8 cellular contexts compared by ENCODE assay signal in the genomic region with DNA sequence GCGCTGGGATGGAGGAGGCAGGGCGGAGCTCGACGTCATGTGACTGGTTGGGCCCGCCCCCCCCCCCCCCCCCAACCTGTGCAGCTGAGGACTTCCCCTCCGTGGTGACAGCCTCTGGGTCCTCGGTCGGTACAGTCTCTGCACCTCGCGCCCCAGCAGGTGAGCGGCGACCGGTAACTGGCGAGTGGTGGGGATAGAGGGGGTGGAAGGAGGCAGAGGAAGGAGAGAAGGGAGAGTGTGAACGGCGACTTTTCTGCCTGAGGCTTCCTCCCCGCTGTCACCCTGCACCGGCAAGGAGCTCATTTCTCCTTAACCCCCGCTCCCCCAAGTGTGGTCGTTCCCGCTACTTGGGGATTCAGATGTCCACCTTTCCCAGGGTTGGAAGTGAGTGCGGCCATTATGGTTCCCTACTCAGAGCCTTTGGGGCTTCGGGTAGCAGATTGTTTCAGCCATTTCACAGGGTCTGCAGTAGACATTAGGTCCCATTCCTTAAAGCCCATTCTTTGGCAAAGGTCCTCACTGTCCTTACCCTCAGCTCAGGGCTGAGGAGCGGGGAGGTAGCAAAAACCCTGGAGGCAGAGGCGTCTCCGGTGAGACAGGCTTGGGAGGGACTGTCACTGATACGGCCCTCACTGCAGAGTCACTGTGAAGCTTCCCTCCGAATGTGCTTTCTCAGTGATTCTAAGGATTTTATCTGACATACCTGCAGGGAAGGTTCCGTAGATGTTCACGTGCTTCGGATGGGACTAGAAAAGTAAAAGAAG. TPM values are rescaled to one million over a fixed set of nuclear protein-coding genes. Genes with fewer than 3 reads are reported as not detected.
DNase-seq lines count a peak whose midpoint lies in the region; ATAC-seq and TF ChIP-seq lines count a peak whose summit lies in the region.

A gene (plus strand): TSS at position 81 of the 764 bp plus-strand sequence. CDS start 31,719 bp downstream, outside the sequence.

- peaks cover 49% of the 10 kb centered on the region for H3K4me1 Mint-ChIP-seq in osteocyte (ENCODE audit: unreplicated experiment)

- H3K4me1 ChIP-seq in gastroesophageal sphincter (peaks cover 12 to 59% (median 18%) of the 10 kb centered on the region in 3 donors), tibial artery (peaks cover 0 to 41% (median 30%) of the 10 kb centered on the region in 4 donors)

- no peak for TF ChIP-seq CTCF in gastroesophageal sphincter (IDR thresholded peaks at IDR 0.05)
- TF ChIP-seq CTCF in osteocyte (IDR thresholded peaks at IDR 0.05), result no peak
- no peak for TF ChIP-seq CTCF in tibial artery (IDR thresholded peaks at IDR 0.05)

- H3K36me3 ChIP-seq in gastroesophageal sphincter (no peaks in the 10 kb centered on the region), tibial artery (no peaks in the 10 kb centered on the region)

- H3K27me3 ChIP-seq in gastroesophageal sphincter, result no peaks in the 10 kb centered on the region
- H3K27me3 ChIP-seq in tibial artery, result no peaks in the 10 kb centered on the region

- H3K9me3 Mint-ChIP-seq in osteocyte (ENCODE audit: unreplicated experiment), result no peaks in the 10 kb centered on the region

- intact Hi-C loops in tibial artery (cut with DNase I; ENCODE audit: low total_unique reads), result loop anchor here (2.0 to 5.0 kb wide), 2 partner anchors 50 to 310 kb away; a partner anchor contains a TSS

- H3K4me3 ChIP-seq in gastroesophageal sphincter (peak within 1 kb of the TSS; percentile 79 to 83), tibial artery (peak within 1 kb of the TSS; percentile 88 to 100)

- H3K36me3 Mint-ChIP-seq in osteocyte (ENCODE audit: unreplicated experiment), result no peaks in the 10 kb centered on the region

- H3K27me3 Mint-ChIP-seq in osteocyte (ENCODE audit: unreplicated experiment), result no peaks in the 10 kb centered on the region

- H3K27ac ChIP-seq in gastroesophageal sphincter (peak within 1 kb of the TSS; percentile 90 to 97 (median 96)), tibial artery (peak within 1 kb of the TSS; percentile 98 to 100)

- peak; percentile 82 for DNase-seq in AG08396 (ENCODE audit: low spot score)
- peak; percentile 16 for DNase-seq in RKO (ENCODE audit: low spot score)
- peak; percentile 91 for DNase-seq in activated effector memory CD4-positive, alpha-beta T cell treated with anti-CD3 and anti-CD28 coated beads, Interleukin-2, amount 50 U/mL, for 16 hours
- DNase-seq in osteocyte (ENCODE audit: extremely low spot score, unreplicated experiment), result no peak
- DNase-seq in tibial artery, result peak; percentile 63 to 86

- peak within 1 kb of the TSS; percentile 100 for H3K27ac Mint-ChIP-seq in osteocyte (ENCODE audit: unreplicated experiment)

- 0% methylated on average over 5 to 11 of the region's 31 CpGs for WGBS in gastroesophageal sphincter (ENCODE audit: low coverage in 1 of 2), 2 donors

- H3K9me3 ChIP-seq in gastroesophageal sphincter (no peaks in the 10 kb centered on the region), tibial artery (no peaks in the 10 kb centered on the region)

- TF ChIP-seq EP300 in gastroesophageal sphincter (IDR thresholded peaks at IDR 0.05), result no peak

- H3K4me3 Mint-ChIP-seq in osteocyte (ENCODE audit: unreplicated experiment), result peak within 1 kb of the TSS; percentile 99

- TF ChIP-seq POLR2A in gastroesophageal sphincter (IDR thresholded peaks at IDR 0.05), result no peak

- ATAC-seq in GM18858 (IDR thresholded peaks at IDR 0.05; ENCODE audit: unreplicated experiment) (peak; percentile 16), HG03095 (IDR thresholded peaks at IDR 0.05; ENCODE audit: unreplicated experiment) (peak; percentile 39), gastroesophageal sphincter (peak; percentile 75)

RNA-seq across cellular contexts. Expression of the gene that starts here (rescaled TPM):
- total RNA-seq in gastroesophageal sphincter (10 to 100 TPM; 23.0 to 38.8 (median 26.1) TPM), osteocyte (73.7 and 84.7 TPM in 2 replicates)

Comparison
In these comparisons a context has a peak if more than half of its experiments do, and no peak if none do; other contexts are left out.
1. ATAC-seq: peak in every context shown above with its lines; median percentile 75 in gastroesophageal sphincter; 39 in HG03095; 16 in GM18858.